23 cellular contexts compared by ENCODE assay signal in the genomic region with DNA sequence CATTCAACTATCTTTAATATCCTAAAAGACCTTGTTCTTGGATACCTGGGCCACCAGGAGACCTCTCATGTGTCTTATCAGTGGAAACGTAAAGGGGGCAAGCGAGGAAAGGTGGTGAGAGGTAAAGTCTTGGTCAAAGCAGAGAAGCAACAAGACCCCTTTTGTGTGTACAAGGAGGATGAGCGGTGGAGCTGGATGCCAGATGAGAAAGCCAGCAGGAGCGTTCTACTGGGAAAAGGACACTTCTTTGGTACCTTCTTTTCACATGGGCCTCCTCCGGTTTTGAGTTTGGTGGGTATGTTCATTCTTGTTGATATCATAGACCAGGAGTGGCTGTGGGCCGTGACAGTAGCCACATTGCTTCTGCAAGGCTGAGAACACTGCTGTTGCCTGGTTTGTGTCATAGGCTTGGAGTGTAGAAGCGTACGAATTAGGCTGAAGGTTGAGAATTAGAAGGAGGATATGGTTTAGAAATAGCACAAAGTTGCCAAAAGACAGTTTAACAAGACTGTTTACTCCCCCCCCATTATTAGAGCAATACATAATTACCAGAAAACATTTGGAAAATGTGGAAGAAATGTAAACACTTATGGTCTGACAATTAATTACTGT. TPM values are rescaled to one million over a fixed set of nuclear protein-coding genes. Genes with fewer than 3 reads are reported as not detected.
DNase-seq lines count a peak whose midpoint lies in the region; ATAC-seq, FAIRE-seq and TF ChIP-seq lines count a peak whose summit lies in the region.
"Had no signal": no experiment of that assay in that cellular context is flagged by ENCODE, and none has a peak within 500 bp of the region (broad histone marks: within the 10 kb centered on the region; RNA-seq: fewer than 3 reads in every experiment).

No MANE protein-coding gene starts in this region.

- no peaks in the 10 kb centered on the region for H3K27me3 ChIP-seq in left ventricle myocardium inferior (ENCODE audit: low read depth)
- H3K27me3 ChIP-seq in upper lobe of right lung: no peaks in the 10 kb centered on the region

- ATAC-seq in left cardiac atrium (no peak), upper lobe of right lung (no peak), GM21576 (IDR thresholded peaks at IDR 0.05; ENCODE audit: unreplicated experiment) (no peak)
- ATAC-seq: esophagus mucosa had no signal

- no peak for FAIRE-seq in kidney (lab: Jason Lieb, UNC)

- no peaks in the 10 kb centered on the region for H3K9me3 Mint-ChIP-seq in progenitor cell of endocrine pancreas (ENCODE audit: low read depth)
- H3K9me3 Mint-ChIP-seq: activated B cell treated with CpG ODN at 0.5 μM for 24 hours; activated CD4-positive, alpha-beta memory T cell treated with anti-CD3 and anti-CD28 coated beads, Interleukin-2, amount 10 ng/mL, durations not matched to agents 7 days and 5 days; H9; naive B cell had no signal

- H3K27ac ChIP-seq in left ventricle myocardium inferior (replicated peaks): peak overlapping the region; percentile 77
- peak overlapping the region; percentile 27 to 45 for H3K27ac ChIP-seq in kidney (ENCODE audit: low read depth in 2 of 2, low read length in 2 of 2)
- peak overlapping the region; percentile 42 for H3K27ac ChIP-seq in upper lobe of right lung

- H3K27me3 Mint-ChIP-seq in progenitor cell of endocrine pancreas: no peaks in the 10 kb centered on the region
- H3K27me3 Mint-ChIP-seq: activated B cell treated with CpG ODN at 0.5 μM for 24 hours, naive B cell had no signal

- H3K4me3 Mint-ChIP-seq in progenitor cell of endocrine pancreas (ENCODE audit: low read depth): peak overlapping the region; percentile 4
- H3K4me3 Mint-ChIP-seq: activated B cell treated with CpG ODN at 0.5 μM for 24 hours; activated CD4-positive, alpha-beta memory T cell treated with anti-CD3 and anti-CD28 coated beads, Interleukin-2, amount 10 ng/mL, durations not matched to agents 7 days and 5 days; H9; naive B cell had no signal

- H3K9me3 ChIP-seq in left ventricle myocardium inferior (replicated peaks): no peaks in the 10 kb centered on the region
- no peaks in the 10 kb centered on the region for H3K9me3 ChIP-seq in kidney (ENCODE audit: control insufficient read depth in 1 of 2, low read length in 2 of 2)
- no peaks in the 10 kb centered on the region for H3K9me3 ChIP-seq in upper lobe of right lung

- peaks cover 38% of the 10 kb centered on the region for H3K4me1 Mint-ChIP-seq in progenitor cell of endocrine pancreas (ENCODE audit: low read depth)
- H3K4me1 Mint-ChIP-seq: activated B cell treated with CpG ODN at 0.5 μM for 24 hours; activated CD4-positive, alpha-beta memory T cell treated with anti-CD3 and anti-CD28 coated beads, Interleukin-2, amount 10 ng/mL, durations not matched to agents 7 days and 5 days; naive B cell had no signal

- peaks cover 12% of the 10 kb centered on the region for H3K36me3 Mint-ChIP-seq in progenitor cell of endocrine pancreas (ENCODE audit: insufficient read depth)
- H3K36me3 Mint-ChIP-seq: naive B cell had no signal

- no peak overlapping the region for H3K9ac ChIP-seq in kidney (ENCODE audit: low read length in 2 of 2)
- H3K9ac ChIP-seq: parathyroid adenoma had no signal

- intact Hi-C loops in left ventricle myocardium inferior (cut with micrococcal nuclease) (no loop called here), left cardiac atrium (cut with DNase I) (no loop called here), kidney (cut with DNase I) (no loop called here), upper lobe of right lung (cut with DNase I) (no loop called here)

- H3K4me3 ChIP-seq in left ventricle myocardium inferior (no peak overlapping the region), kidney (ENCODE audit: low read length in 2 of 2) (no peak overlapping the region), upper lobe of right lung (no peak overlapping the region)

- H3K4me1 ChIP-seq in left ventricle myocardium inferior (peaks cover 57% of the 10 kb centered on the region), kidney (ENCODE audit: control insufficient read depth in 1 of 2, insufficient read depth in 1 of 2, low read depth in 1 of 2, low read length in 2 of 2) (peaks cover 41 to 48% of the 10 kb centered on the region in 2 donors), upper lobe of right lung (peaks cover 33% of the 10 kb centered on the region)

- H3K36me3 ChIP-seq in left ventricle myocardium inferior: no peaks in the 10 kb centered on the region
- no peaks in the 10 kb centered on the region for H3K36me3 ChIP-seq in kidney (ENCODE audit: control insufficient read depth in 1 of 2, insufficient read depth in 2 of 2, low read length in 2 of 2)
- no peaks in the 10 kb centered on the region for H3K36me3 ChIP-seq in upper lobe of right lung

- H3K27ac Mint-ChIP-seq in progenitor cell of endocrine pancreas: no peak overlapping the region
- H3K27ac Mint-ChIP-seq: activated B cell treated with CpG ODN at 0.5 μM for 24 hours; activated CD4-positive, alpha-beta memory T cell treated with anti-CD3 and anti-CD28 coated beads, Interleukin-2, amount 10 ng/mL, durations not matched to agents 7 days and 5 days; naive B cell had no signal

- TF ChIP-seq CTCF in left ventricle myocardium inferior (IDR thresholded peaks at IDR 0.05; ENCODE audit: borderline replicate concordance) (no peak), kidney (IDR thresholded peaks at IDR 0.05; ENCODE audit: borderline replicate concordance, extremely low read depth, insufficient read depth) (no peak), progenitor cell of endocrine pancreas (IDR thresholded peaks at IDR 0.05; ENCODE audit: unreplicated experiment) (no peak), upper lobe of right lung (IDR thresholded peaks at IDR 0.05) (no peak)

- DNase-seq in left ventricle myocardium inferior: no peak
- no peak for DNase-seq in left cardiac atrium
- DNase-seq in kidney: no peak
- DNase-seq in progenitor cell of endocrine pancreas (ENCODE audit: low spot score, unreplicated experiment): no peak
- no peak for DNase-seq in upper lobe of right lung
- DNase-seq in NCI-H2029 (lab: John Stamatoyannopoulos, UW): no peak
- no peak for DNase-seq in mucosa of gallbladder (ENCODE audit: low spot score)
- DNase-seq: activated B cell treated with CpG ODN at 0.5 μM for 24 hours; activated CD4-positive, alpha-beta memory T cell treated with anti-CD3 and anti-CD28 coated beads, Interleukin-2, amount 10 ng/mL, durations not matched to agents 7 days and 5 days; activated naive CD4-positive, alpha-beta T cell treated with Interleukin-2 at 50 U/mL for 16 hours; COR-L47; effector CD4-positive, alpha-beta T cell; glutamatergic neuron; H9; naive B cell; NCI-H1105; NCI-H510A; NK-92 treated with Interleukin-12 subunit alpha and Interleukin-12 subunit beta, amount 100 ng/mL, for 24 hours; stimulated activated CD4-positive, alpha-beta T cell treated with anti-CD3 and anti-CD28 coated beads, Interleukin-2, amount 100 ng/mL, for 24 hours; stimulated activated naive CD4-positive, alpha-beta T cell treated with Interleukin-2 at 50 U/mL for 16 hours had no signal

RNA-seq across cellular contexts. Expression of gene VILL, which starts 46.8 kb away (rescaled TPM):
- total RNA-seq in left ventricle myocardium inferior: 3.6 TPM
- total RNA-seq in left cardiac atrium: 1 to 10 TPM; 6.1 to 6.2 TPM
- 7.6 TPM for total RNA-seq in kidney
- polyA plus RNA-seq in kidney (ENCODE audit: insufficient read depth, low read depth, low replicate concordance): 7.4 TPM
- total RNA-seq in progenitor cell of endocrine pancreas: 6.8 and 7.6 TPM in 2 replicates
- total RNA-seq in upper lobe of right lung: 8.9 TPM
- 131 TPM for total RNA-seq in mucosa of gallbladder

Comparison
In these comparisons a context has a peak if more than half of its experiments do, and no peak if none do; other contexts are left out.
1. RNA of gene VILL, which starts 46.8 kb away (total RNA-seq): 131 TPM in mucosa of gallbladder (single experiment); 8.9 TPM in upper lobe of right lung (single experiment), 7.6 TPM in kidney (single experiment), 6.8 to 7.6 TPM in progenitor cell of endocrine pancreas, 6.1 to 6.2 TPM in left cardiac atrium and 3.6 TPM in left ventricle myocardium inferior (single experiment); every median in the first group is over 10 times any median in the second.
2. Peak in every context shown above with its lines, with median percentiles within 50 percentile points of each other: H3K27ac ChIP-seq.